In genomic region chr2:218895758-218896500, GRCh38 we compare ENCODE assay signal across 8 cellular contexts. TPM values are rescaled to one million over a fixed set of nuclear protein-coding genes. Genes with fewer than 3 reads are reported as not detected.
A peak's percentile ranks its signal among the peaks of the same experiment; 100 is the strongest.
DNase-seq lines count a peak whose midpoint lies in the region; ATAC-seq and TF ChIP-seq lines count a peak whose summit lies in the region.

No MANE protein-coding gene starts in this region.

- H3K27ac ChIP-seq in GM23338 (ENCODE audit: low read depth) = no peak overlapping the region
- H3K27ac ChIP-seq in MM.1S (ENCODE audit: low read length) = peak overlapping the region; percentile 98
- peak overlapping the region in 2 of 4 donors; percentile 28 to 64 for H3K27ac ChIP-seq in transverse colon
- no peak overlapping the region for H3K27ac ChIP-seq in aorta (ENCODE audit: low read depth in 1 of 2, low read length in 2 of 2)

- H3K27me3 ChIP-seq in GM23338 (ENCODE audit: insufficient read depth) (peaks cover 100% of the 10 kb centered on the region), MM.1S (replicated peaks; ENCODE audit: insufficient read depth, low read length) (no peaks in the 10 kb centered on the region), transverse colon (peaks cover 94% of the 10 kb centered on the region), aorta (ENCODE audit: control insufficient read depth in 1 of 2, insufficient read depth in 2 of 2, low read length in 1 of 2) (no peaks in the 10 kb centered on the region)

- no peak for TF ChIP-seq POLR2A in transverse colon (IDR thresholded peaks at IDR 0.05)

- DNase-seq in GM13977 (ENCODE audit: low spot score) = peak; percentile 69
- DNase-seq in GM23338 (ENCODE audit: low spot score) = peak; percentile 32
- no peak for DNase-seq in MM.1S
- DNase-seq in transverse colon = no peak
- no peak for DNase-seq in aorta
- no peak for DNase-seq in GM03348 (ENCODE audit: low spot score)
- DNase-seq in glomerular visceral epithelial cell (ENCODE audit: extremely low spot score) = no peak

- peaks cover 27% of the 10 kb centered on the region for H3K4me1 ChIP-seq in GM23338 (ENCODE audit: insufficient read depth)
- H3K4me1 ChIP-seq in MM.1S (ENCODE audit: low read length) = peaks cover 66% of the 10 kb centered on the region
- peaks cover 19 to 42% (median 32%) of the 10 kb centered on the region in 4 donors for H3K4me1 ChIP-seq in transverse colon
- no peaks in the 10 kb centered on the region for H3K4me1 ChIP-seq in aorta (ENCODE audit: control insufficient read depth in 1 of 2, insufficient read depth in 2 of 2, low read length in 2 of 2)

- peaks cover 15% of the 10 kb centered on the region for H4K20me1 ChIP-seq in GM23338 (replicated peaks; ENCODE audit: insufficient read depth)
- H4K20me1 ChIP-seq in MM.1S (ENCODE audit: insufficient read depth, low read length) = no peaks in the 10 kb centered on the region

- H3K79me2 ChIP-seq in GM23338 (replicated peaks; ENCODE audit: insufficient read depth) (no peaks in the 10 kb centered on the region), MM.1S (ENCODE audit: low read length) (peaks cover 20% of the 10 kb centered on the region)

- H3K4me2 ChIP-seq in GM23338 (peak overlapping the region; percentile 73), MM.1S (ENCODE audit: low read depth, low read length) (peak overlapping the region; percentile 88)

- peaks cover 3% of the 10 kb centered on the region; the same call in 1 of the 3 replicates for H3K36me3 Mint-ChIP-seq in GM23338 (ENCODE audit: low read depth)

- ATAC-seq in GM23338 (0 out of 3 replicates have a peak, but pooled peaks have one; percentile 1), aorta (ENCODE audit: low FRiP score) (no peak)

- H3K9me2 ChIP-seq in GM23338 (ENCODE audit: insufficient read depth) (no peaks in the 10 kb centered on the region), MM.1S (replicated peaks; ENCODE audit: insufficient read depth, low read length) (no peaks in the 10 kb centered on the region)

- intact Hi-C loops in transverse colon (cut with DNase I; ENCODE audit: low total_unique reads) = no loop called here
- intact Hi-C loops in aorta (cut with DNase I) = no loop called here

- in situ Hi-C loops in GM13977 (cut with MboI; ENCODE audit: low pct_unique_long_range_greater_than_20kb, low sequenced_read_pairs, unreplicated experiment) (no loop called here), transverse colon (cut with MboI; ENCODE audit: low pct_ligation_motif_present in 1 of 4, low pct_unique_long_range_greater_than_20kb in 1 of 4, low sequenced_read_pairs in 3 of 4) (no loop called here)

- H3K27ac Mint-ChIP-seq in GM23338 = no peak overlapping the region

- H3K4me3 ChIP-seq in GM23338 (peak overlapping the region; percentile 51), MM.1S (ENCODE audit: low read length) (no peak overlapping the region), iPS-18c (ENCODE audit: insufficient read depth, low read depth, low read length) (peak overlapping the region; percentile 4; the same call in 1 of the 2 replicates), transverse colon (no peak overlapping the region), aorta (ENCODE audit: low read length in 2 of 2) (no peak overlapping the region)

- H3K9ac ChIP-seq in MM.1S (ENCODE audit: low read length) = peak overlapping the region; percentile 94

- H3K9me3 Mint-ChIP-seq in GM23338 = no peaks in the 10 kb centered on the region; the same call in 1 of the 3 replicates

- TF ChIP-seq CTCF in GM13977 (IDR thresholded peaks at IDR 0.05; ENCODE audit: extremely low read depth, insufficient read depth, missing control alignments) (no peak), GM23338 (conservative IDR thresholded peaks at IDR 0.05; ENCODE audit: low read depth in 2 of 2) (no peak), MM.1S (IDR thresholded peaks at IDR 0.05; ENCODE audit: low read length) (no peak), transverse colon (IDR thresholded peaks at IDR 0.05) (no peak)

- no peak for TF ChIP-seq EP300 in transverse colon (IDR thresholded peaks at IDR 0.05; ENCODE audit: low read depth)

- WGBS in transverse colon (ENCODE audit: low coverage in 1 of 2), 2 donors = 29 to 70% methylated on average over 2 to 8 of the region's 8 CpGs
- WGBS in aorta, 2 donors = 43 to 53% methylated on average over 8 of the region's 8 CpGs

- H3K4me1 Mint-ChIP-seq in GM23338 = peaks cover 37% of the 10 kb centered on the region

- peaks cover 91% of the 10 kb centered on the region for H3K27me3 Mint-ChIP-seq in GM23338 (ENCODE audit: insufficient read depth, low read depth, poor library complexity)

- H3K9me3 ChIP-seq in MM.1S (replicated peaks; ENCODE audit: insufficient read depth, low read length) (no peaks in the 10 kb centered on the region), iPS-18c (ENCODE audit: control insufficient read depth, insufficient read depth, low read length) (no peaks in the 10 kb centered on the region), transverse colon (no peaks in the 10 kb centered on the region), aorta (ENCODE audit: control insufficient read depth, low read length) (no peaks in the 10 kb centered on the region)

- H2AFZ ChIP-seq in GM23338 = no peak overlapping the region
- no peak overlapping the region for H2AFZ ChIP-seq in MM.1S (ENCODE audit: low read length)

- H3F3A ChIP-seq in GM23338 (replicated peaks; ENCODE audit: low read depth) = no peaks in the 10 kb centered on the region
- peaks cover 46% of the 10 kb centered on the region for H3F3A ChIP-seq in MM.1S (ENCODE audit: insufficient read depth, low read length)

- peak overlapping the region; percentile 36 for H3K4me3 Mint-ChIP-seq in GM23338

- no peaks in the 10 kb centered on the region for H3K36me3 ChIP-seq in GM23338 (ENCODE audit: insufficient read depth)
- no peaks in the 10 kb centered on the region for H3K36me3 ChIP-seq in MM.1S (replicated peaks; ENCODE audit: insufficient read depth, low read length)
- H3K36me3 ChIP-seq in transverse colon = no peaks in the 10 kb centered on the region
- no peaks in the 10 kb centered on the region for H3K36me3 ChIP-seq in aorta (ENCODE audit: control insufficient read depth in 1 of 2, insufficient read depth in 2 of 2, low read length in 1 of 2)

TF ChIP-seq in GM23338, 12 proteins besides CTCF, POLR2A, EP300 and RAD21:
- TF ChIP-seq EZH2phosphoT487 (IDR thresholded peaks at IDR 0.05; ENCODE audit: unreplicated experiment) (no peak), REST (IDR thresholded peaks at IDR 0.05; ENCODE audit: unreplicated experiment) (no peak), NANOG (IDR thresholded peaks at IDR 0.05; ENCODE audit: borderline replicate concordance) (no peak), EZH2 (IDR thresholded peaks at IDR 0.05; ENCODE audit: low read depth, unreplicated experiment) (peak; percentile 54)

RNA-seq across cellular contexts. Expression of gene WNT10A, which starts 15.3 kb away (rescaled TPM):
- total RNA-seq in GM23338 (2014; rRNA removed; shearing (Covaris generic)) = not detected in 2 replicates
- polyA plus RNA-seq in GM23338 (2016; fragmentation: Nextera tagmentation; extraction: Ambion mirVana) (not detected in 2 replicates), aorta (not detected)
- total RNA-seq in transverse colon (1 to 10 TPM in 1 of 4 donors, under 1 TPM in 1, not detected in 2; 0.27 to 1.6 TPM), aorta (not detected)

RNA-seq across cellular contexts. Expression of gene WNT6, which starts 36.3 kb away (rescaled TPM):
- not detected in 2 replicates for total RNA-seq in GM23338 (2014; rRNA removed; shearing (Covaris generic))
- polyA plus RNA-seq in GM23338 (2016; fragmentation: Nextera tagmentation; extraction: Ambion mirVana) = not detected in 2 replicates
- total RNA-seq in transverse colon = 100 to 1,000 TPM in 1 of 4 donors, 1 to 10 TPM in 1, under 1 TPM in 1, not detected in 1; 0.82 to 164 (median 1.7) TPM
- total RNA-seq in aorta = 1 to 10 TPM in 1 of 2 donors, under 1 TPM in 1; 0.88 to 2.1 TPM
- polyA plus RNA-seq in aorta = not detected

Comparison
In these comparisons a context has a peak if more than half of its experiments do, and no peak if none do; other contexts are left out.
1. DNase-seq: peak in GM13977 (single experiment) and GM23338 (single experiment); none in MM.1S (single experiment), transverse colon (single experiment), aorta (0 of 2), GM03348 (single experiment) and glomerular visceral epithelial cell (single experiment).
2. H3K4me3 ChIP-seq: peak in GM23338 (single experiment) and iPS-18c (single experiment); none in MM.1S (single experiment), transverse colon (0 of 4) and aorta (0 of 2).